Comparison of ENCODE assay signal across 20 cellular contexts in genomic region chr15:96500491-96500890, GRCh38.
A peak's percentile ranks its signal among the peaks of the same experiment; 100 is the strongest.
DNase-seq lines count a peak whose midpoint lies in the region; ATAC-seq and TF ChIP-seq lines count a peak whose summit lies in the region.
"Had no signal": no experiment of that assay in that cellular context is flagged by ENCODE, and none has a peak within 500 bp of the region (broad histone marks: within the 10 kb centered on the region; RNA-seq: fewer than 3 reads in every experiment).

No MANE protein-coding gene starts in this region.

- no peak overlapping the region for H3K4ac ChIP-seq in neuronal stem cell (ENCODE audit: low read length)

- no peak overlapping the region for H3K14ac ChIP-seq in neuronal stem cell (ENCODE audit: low read length)

- H3K4me2 ChIP-seq in neuronal stem cell (ENCODE audit: insufficient read depth, low read length, poor library complexity, severe bottlenecking): no peak overlapping the region
- H3K4me2 ChIP-seq: GM23338 had no signal

- no peak overlapping the region for H2BK120ac ChIP-seq in neuronal stem cell (ENCODE audit: low read depth, low read length)

- H3K4me1 Mint-ChIP-seq in Caco-2 (ENCODE audit: low read depth, unreplicated experiment): no peaks in the 10 kb centered on the region
- H3K4me1 Mint-ChIP-seq: GM23338 had no signal

- no peak overlapping the region for H4K91ac ChIP-seq in neuronal stem cell (ENCODE audit: low read depth, low read length, poor library complexity)

- no peak for ATAC-seq in foreskin keratinocyte
- ATAC-seq: GM23338, PC-3 had no signal

- no peak for TF ChIP-seq CTCF in HL-60 (IDR thresholded peaks at IDR 0.05; ENCODE audit: insufficient read depth, low read length)
- no peak for TF ChIP-seq CTCF in NB4 (IDR thresholded peaks at IDR 0.05; ENCODE audit: low read depth, low read length)
- TF ChIP-seq CTCF in Caco-2 (IDR thresholded peaks at IDR 0.05; ENCODE audit: insufficient read depth in 1 of 2, low read depth in 1 of 2, low read length in 1 of 2, severe bottlenecking in 1 of 2, unreplicated experiment in 1 of 2): no peak
- TF ChIP-seq CTCF in foreskin keratinocyte (conservative IDR thresholded peaks at IDR 0.05): no peak

- H4K8ac ChIP-seq in neuronal stem cell (ENCODE audit: low read depth, low read length): no peak overlapping the region

- H3K4me3 ChIP-seq in HL-60 (replicated peaks; ENCODE audit: insufficient read depth, low read length) (no peak overlapping the region), NB4 (ENCODE audit: low read depth, low read length) (no peak overlapping the region), neuronal stem cell (ENCODE audit: low read length in 2 of 2) (no peak overlapping the region), Caco-2 (ENCODE audit: low read depth, low read length) (no peak overlapping the region)
- H3K4me3 ChIP-seq: GM23338, HAP-1 had no signal

- DNase-seq in HL-60 (ENCODE audit: low read depth in 1 of 2, low spot score in 1 of 2) (peak in 1 of 2 experiments; percentile 64), NB4 (ENCODE audit: low read depth) (peak; percentile 36), OCI-M1 (lab: John Stamatoyannopoulos, UW) (peak; percentile 7), neuronal stem cell (ENCODE audit: low spot score) (peak; percentile 54), KG1 (lab: John Stamatoyannopoulos, UW) (no peak), Caco-2 (no peak), foreskin keratinocyte (no peak)
- DNase-seq: CD4-positive, alpha-beta T cell; COR-L47; KBM-7; NCI-H1048; NCI-H1417 treated with DMSO at 0.1 percent for 48 hours; NCI-H187; NCI-H2107; NCI-H446 treated with DMSO at 0.1 percent for 48 hours; NK-92 treated with Interleukin-12 subunit alpha and Interleukin-12 subunit beta, amount 100 ng/mL, for 24 hours; PC-3; Right ventricle myocardium superior had no signal

- no peak overlapping the region for H2AFZ ChIP-seq in neuronal stem cell (ENCODE audit: low read length)
- H2AFZ ChIP-seq: GM23338 had no signal

- POLR2A ChIA-PET in Caco-2 (lab: Charles Lee): no interaction called here

- no peak overlapping the region for H3K9ac ChIP-seq in neuronal stem cell (ENCODE audit: low read depth, low read length, poor library complexity)

- no peak overlapping the region for H2AK5ac ChIP-seq in neuronal stem cell (ENCODE audit: low read depth, low read length)

- H3K27ac ChIP-seq in HL-60 (replicated peaks) (peak overlapping the region; percentile 12; the same call in 1 of the 2 replicates), neuronal stem cell (replicated peaks; ENCODE audit: low read length) (no peak overlapping the region), foreskin keratinocyte (no peak overlapping the region)

- no peak overlapping the region for H3K4me3 Mint-ChIP-seq in Caco-2 (ENCODE audit: unreplicated experiment)
- H3K4me3 Mint-ChIP-seq: CD4-positive, alpha-beta T cell; GM23338 had no signal

- H3K27me3 ChIP-seq in HL-60 (ENCODE audit: insufficient read depth, poor library complexity, severe bottlenecking) (no peaks in the 10 kb centered on the region), neuronal stem cell (ENCODE audit: control insufficient read depth in 3 of 3, insufficient read depth in 3 of 3, low read depth in 1 of 3, low read length in 3 of 3) (no peaks in the 10 kb centered on the region), Caco-2 (replicated peaks; ENCODE audit: control insufficient read depth, insufficient read depth, low read length) (no peaks in the 10 kb centered on the region), foreskin keratinocyte (no peaks in the 10 kb centered on the region)

- H3K79me1 ChIP-seq in neuronal stem cell (ENCODE audit: low read depth, low read length): no peaks in the 10 kb centered on the region

- no peaks in the 10 kb centered on the region for H3K9me3 ChIP-seq in neuronal stem cell (replicated peaks in 1 of 2; ENCODE audit: control insufficient read depth in 2 of 2, insufficient read depth in 1 of 2, low read depth in 1 of 2, low read length in 2 of 2)
- no peaks in the 10 kb centered on the region for H3K9me3 ChIP-seq in Caco-2
- H3K9me3 ChIP-seq: HAP-1 had no signal

- intact Hi-C loops in Caco-2 (cut with micrococcal nuclease; ENCODE audit: unreplicated experiment): no loop called here

- whole genome bisulfite sequencing in neuronal stem cell (ENCODE audit: extremely low coverage in 2 of 2, insufficient read length in 2 of 2, insufficient replicate concordance in 1 of 2), 2 donors: no CpG with 5 or more reads among the region's 4 CpGs

- peaks cover 7% of the 10 kb centered on the region for H3K27me3 Mint-ChIP-seq in Caco-2 (ENCODE audit: insufficient read depth, unreplicated experiment)
- H3K27me3 Mint-ChIP-seq: CD4-positive, alpha-beta T cell had no signal

- H3K9me3 Mint-ChIP-seq in Caco-2 (ENCODE audit: unreplicated experiment): no peaks in the 10 kb centered on the region
- H3K9me3 Mint-ChIP-seq: CD4-positive, alpha-beta T cell; GM23338 had no signal

- H2BK15ac ChIP-seq in neuronal stem cell (ENCODE audit: low read length): no peak overlapping the region

- no peak overlapping the region for H2BK5ac ChIP-seq in neuronal stem cell (ENCODE audit: low read length)

- H3K36me3 ChIP-seq in neuronal stem cell (replicated peaks in 1 of 2; ENCODE audit: control insufficient read depth in 2 of 2, insufficient read depth in 2 of 2, low read length in 2 of 2) (no peaks in the 10 kb centered on the region), Caco-2 (ENCODE audit: control insufficient read depth, insufficient read depth, low read length) (no peaks in the 10 kb centered on the region)
- H3K36me3 ChIP-seq: HAP-1 had no signal

- TF ChIP-seq POLR2A in NB4 (IDR thresholded peaks at IDR 0.05; ENCODE audit: extremely low read depth, insufficient read length): no peak

- BruUV-seq in Caco-2 (replicated peaks; lab: Mats Ljungman, UMichigan): no TSS peak

- no peak overlapping the region for H2BK12ac ChIP-seq in neuronal stem cell (ENCODE audit: low read length)

- H3K4me1 ChIP-seq in neuronal stem cell (ENCODE audit: control insufficient read depth in 2 of 2, insufficient read depth in 1 of 2, low read depth in 1 of 2, low read length in 2 of 2) (peaks cover 0 to 10% of the 10 kb centered on the region in 2 donors), Caco-2 (no peaks in the 10 kb centered on the region), foreskin keratinocyte (no peaks in the 10 kb centered on the region)
- H3K4me1 ChIP-seq: HAP-1 had no signal

- H3K27ac Mint-ChIP-seq in Caco-2 (ENCODE audit: unreplicated experiment): no peak overlapping the region
- H3K27ac Mint-ChIP-seq: CD4-positive, alpha-beta T cell; GM23338 had no signal

- H3K18ac ChIP-seq in neuronal stem cell (ENCODE audit: low read length): no peak overlapping the region

- no peak overlapping the region for H3K23ac ChIP-seq in neuronal stem cell (ENCODE audit: low read depth, low read length, poor library complexity)

- no peaks in the 10 kb centered on the region for H3K36me3 Mint-ChIP-seq in Caco-2 (ENCODE audit: insufficient read depth, unreplicated experiment)

- CTCF ChIA-PET in Caco-2 (lab: Charles Lee): no interaction called here

Comparison
In these comparisons a context has a peak if more than half of its experiments do, and no peak if none do; other contexts are left out.
1. DNase-seq: peak in NB4 (single experiment), OCI-M1 (single experiment) and neuronal stem cell (single experiment); none in KG1 (single experiment), Caco-2 (0 of 2) and foreskin keratinocyte (0 of 2).